9 cellular contexts compared by ENCODE assay signal in genomic region chr3:17233398-17233800, GRCh38.
A peak's percentile ranks its signal among the peaks of the same experiment; 100 is the strongest.
DNase-seq lines count a peak whose midpoint lies in the region; ATAC-seq and TF ChIP-seq lines count a peak whose summit lies in the region.
"Had no signal": no experiment of that assay in that cellular context is flagged by ENCODE, and none has a peak within 500 bp of the region (broad histone marks: within the 10 kb centered on the region; RNA-seq: fewer than 3 reads in every experiment).

No MANE protein-coding gene starts in this region.

- no peaks in the 10 kb centered on the region for H3K36me3 Mint-ChIP-seq in activated CD8-positive, alpha-beta T cell treated with anti-CD3 and anti-CD28 coated beads for 36 hours (ENCODE audit: low read depth)

- H3K9me3 ChIP-seq in osteoblast (ENCODE audit: low read depth, low read length), result no peaks in the 10 kb centered on the region

- H2AFZ ChIP-seq in osteoblast (ENCODE audit: low read length), result no peak overlapping the region

- intact Hi-C loops in activated CD8-positive, alpha-beta T cell treated with anti-CD3 and anti-CD28 coated beads for 36 hours (cut with micrococcal nuclease), result loop anchor here (1.0 to 10.0 kb wide), 3 partner anchors 199 to 632 kb away; no protein-coding TSS in a partner anchor

- no peak overlapping the region for H3K4me2 ChIP-seq in osteoblast (ENCODE audit: insufficient read depth, low read length)

- no peaks in the 10 kb centered on the region for H3K27me3 ChIP-seq in osteoblast (ENCODE audit: insufficient read depth, low read length)

- H3K4me3 ChIP-seq in osteoblast (ENCODE audit: insufficient read depth, low read length), result no peak overlapping the region

- H3K27ac ChIP-seq in osteoblast (ENCODE audit: low read depth, low read length), result no peak overlapping the region

- peaks cover 28% of the 10 kb centered on the region for H3K4me1 Mint-ChIP-seq in activated CD8-positive, alpha-beta T cell treated with anti-CD3 and anti-CD28 coated beads for 36 hours (ENCODE audit: low read depth)

- H3K4me3 Mint-ChIP-seq in activated CD8-positive, alpha-beta T cell treated with anti-CD3 and anti-CD28 coated beads for 36 hours, result no peak overlapping the region
- H3K4me3 Mint-ChIP-seq: dendritic cell treated with granulocyte-macrophage colony-stimulating factor and Interleukin-4, amounts not matched to agents 40 ng/mL and 50 ng/mL, for 4 days had no signal

- H4K20me1 ChIP-seq in osteoblast (ENCODE audit: insufficient read depth, low read length), result no peaks in the 10 kb centered on the region

- peaks cover 3% of the 10 kb centered on the region for H3K4me1 ChIP-seq in osteoblast (ENCODE audit: insufficient read depth, low read length)

- CTCF ChIA-PET in activated CD8-positive, alpha-beta T cell treated with anti-CD3 and anti-CD28 coated beads for 36 hours (lab: Charles Lee), result interaction anchor here (1.1 to 2.0 kb wide), 5 partner anchors 10 to 632 kb away, joined by 3 to 12 read pairs (median 3); no protein-coding TSS in a partner anchor

- H3K27ac Mint-ChIP-seq in activated CD8-positive, alpha-beta T cell treated with anti-CD3 and anti-CD28 coated beads for 36 hours, result no peak overlapping the region
- H3K27ac Mint-ChIP-seq: dendritic cell treated with granulocyte-macrophage colony-stimulating factor and Interleukin-4, amounts not matched to agents 40 ng/mL and 50 ng/mL, for 4 days had no signal

- ATAC-seq in GM19328 (IDR thresholded peaks at IDR 0.05; ENCODE audit: unreplicated experiment) (peak; percentile 72), HG03196 (IDR thresholded peaks at IDR 0.05; ENCODE audit: unreplicated experiment) (peak; percentile 81)
- peak; percentile 99 for ATAC-seq in activated CD8-positive, alpha-beta T cell treated with anti-CD3 and anti-CD28 coated beads for 36 hours

- H3K9me3 Mint-ChIP-seq in activated CD8-positive, alpha-beta T cell treated with anti-CD3 and anti-CD28 coated beads for 36 hours, result no peaks in the 10 kb centered on the region
- H3K9me3 Mint-ChIP-seq: dendritic cell treated with granulocyte-macrophage colony-stimulating factor and Interleukin-4, amounts not matched to agents 40 ng/mL and 50 ng/mL, for 4 days had no signal

- peak; percentile 2 for DNase-seq in DMS153 treated with DMSO at 0.1 percent for 48 hours (lab: John Stamatoyannopoulos, UW; ENCODE audit: unreplicated experiment)
- DNase-seq in NCI-H526 treated with DMSO at 0.1 percent for 48 hours (lab: John Stamatoyannopoulos, UW), result peak; percentile 46
- peak; percentile 43 for DNase-seq in activated CD8-positive, alpha-beta T cell treated with anti-CD3 and anti-CD28 coated beads for 36 hours
- peak; percentile 43 for DNase-seq in fibroblast of the conjunctiva (ENCODE audit: low read depth)
- peak; percentile 56 for DNase-seq in osteoblast (ENCODE audit: insufficient read length, low spot score, missing footprints)
- DNase-seq in activated effector memory CD4-positive, alpha-beta T cell treated with anti-CD3 and anti-CD28 coated beads, Interleukin-2, amount 50 U/mL, for 16 hours, result no peak

- H3K27me3 Mint-ChIP-seq in activated CD8-positive, alpha-beta T cell treated with anti-CD3 and anti-CD28 coated beads for 36 hours, result no peaks in the 10 kb centered on the region
- H3K27me3 Mint-ChIP-seq: dendritic cell treated with granulocyte-macrophage colony-stimulating factor and Interleukin-4, amounts not matched to agents 40 ng/mL and 50 ng/mL, for 4 days had no signal

- peak; percentile 78 for TF ChIP-seq CTCF in activated CD8-positive, alpha-beta T cell treated with anti-CD3 and anti-CD28 coated beads for 36 hours (IDR thresholded peaks at IDR 0.05)
- peak; percentile 70 for TF ChIP-seq CTCF in osteoblast (IDR thresholded peaks at IDR 0.05; ENCODE audit: extremely low read depth, low read depth, low read length)

- no peaks in the 10 kb centered on the region for H3K36me3 ChIP-seq in osteoblast (ENCODE audit: insufficient read depth, low read length)

- no peaks in the 10 kb centered on the region for H3K79me2 ChIP-seq in osteoblast (ENCODE audit: insufficient read depth, low read length)

- POLR2A ChIA-PET in activated CD8-positive, alpha-beta T cell treated with anti-CD3 and anti-CD28 coated beads for 36 hours (lab: Charles Lee), result no interaction called here
